8 cellular contexts compared by ENCODE assay signal in genomic region chrX:129726307-129727111, GRCh38. TPM values are rescaled to one million over a fixed set of nuclear protein-coding genes. Genes with fewer than 3 reads are reported as not detected.
DNase-seq lines count a peak whose midpoint lies in the region; ATAC-seq and TF ChIP-seq lines count a peak whose summit lies in the region.

No MANE protein-coding gene starts in this region.

- TF ChIP-seq CTCF in GM12875 (IDR thresholded peaks at IDR 0.05; ENCODE audit: borderline replicate concordance, insufficient read depth, low read depth, low read length), result peak; percentile 72

- CTCF ChIA-PET in activated naive CD4-positive, alpha-beta T cell treated with anti-CD3 and anti-CD28 coated beads for 36 hours (lab: Charles Lee), result interaction anchor here (0.7 to 2.0 kb wide), 20 partner anchors 11 to 321 kb away, joined by 3 to 13 read pairs (median 4); partner anchors contain the start of gene SASH3

- H3K36me3 Mint-ChIP-seq in activated naive CD4-positive, alpha-beta T cell treated with anti-CD3 and anti-CD28 coated beads for 36 hours (ENCODE audit: low read depth), result no peaks in the 10 kb centered on the region

- peak; percentile 46 for DNase-seq in ACHN
- peak; percentile 47 for DNase-seq in NCI-H2227 treated with DMSO at 0.1 percent for 48 hours (lab: John Stamatoyannopoulos, UW)
- DNase-seq in activated naive CD4-positive, alpha-beta T cell treated with anti-CD3 and anti-CD28 coated beads for 36 hours, result peak; percentile 52
- DNase-seq in head of caudate nucleus, result peak; percentile 41 to 88 (median 77)
- DNase-seq in posterior cingulate gyrus, result peak; percentile 27 to 95 (median 64)
- no peak for DNase-seq in effector CD4-positive, alpha-beta T cell

- intact Hi-C loops in activated naive CD4-positive, alpha-beta T cell treated with anti-CD3 and anti-CD28 coated beads for 36 hours (cut with micrococcal nuclease), result loop anchor here (1.0 to 2.0 kb wide), 4 partner anchors 48 to 119 kb away; no protein-coding TSS in a partner anchor
- intact Hi-C loops in head of caudate nucleus (cut with DNase I) (loop anchor here (1.0 to 10.0 kb wide), 2 partner anchors 88 to 122 kb away; no protein-coding TSS in a partner anchor), posterior cingulate gyrus (cut with DNase I) (loop anchor here (1.0 kb wide), 2 partner anchors 89 to 121 kb away; no protein-coding TSS in a partner anchor)

- no peaks in the 10 kb centered on the region for H3K27me3 Mint-ChIP-seq in activated naive CD4-positive, alpha-beta T cell treated with anti-CD3 and anti-CD28 coated beads for 36 hours (ENCODE audit: low read depth)

- no peak overlapping the region for H3K4me3 ChIP-seq in GM12875 (ENCODE audit: low read depth, low read length)

- no peak for ATAC-seq in GM21786 (IDR thresholded peaks at IDR 0.05; ENCODE audit: unreplicated experiment)

- H3K27ac Mint-ChIP-seq in activated naive CD4-positive, alpha-beta T cell treated with anti-CD3 and anti-CD28 coated beads for 36 hours, result no peak overlapping the region

- in situ Hi-C loops in ACHN (cut with HindIII; ENCODE audit: low pct_ligation_motif_present, low pct_unique_long_range_greater_than_20kb, low sequenced_read_pairs), result no loop called here

- H3K4me3 Mint-ChIP-seq in activated naive CD4-positive, alpha-beta T cell treated with anti-CD3 and anti-CD28 coated beads for 36 hours, result no peak overlapping the region

- no peaks in the 10 kb centered on the region for H3K9me3 Mint-ChIP-seq in activated naive CD4-positive, alpha-beta T cell treated with anti-CD3 and anti-CD28 coated beads for 36 hours

- H3K4me1 Mint-ChIP-seq in activated naive CD4-positive, alpha-beta T cell treated with anti-CD3 and anti-CD28 coated beads for 36 hours (ENCODE audit: low read depth), result peaks cover 36% of the 10 kb centered on the region

RNA-seq across cellular contexts. Expression of gene XPNPEP2, which starts 12.3 kb away (rescaled TPM):
- under 1 TPM; 0.21 to 0.27 TPM for total RNA-seq in activated naive CD4-positive, alpha-beta T cell treated with anti-CD3 and anti-CD28 coated beads for 36 hours

RNA-seq across cellular contexts. Expression of gene SASH3, which starts 53.2 kb away (rescaled TPM):
- 10 to 100 TPM; 90.3 to 98.7 TPM for total RNA-seq in activated naive CD4-positive, alpha-beta T cell treated with anti-CD3 and anti-CD28 coated beads for 36 hours
